ENCODE assay signal across 12 cellular contexts in genomic region chr5:57435701-57436134, GRCh38. TPM values are rescaled to one million over a fixed set of nuclear protein-coding genes. Genes with fewer than 3 reads are reported as not detected.
DNase-seq lines count a peak whose midpoint lies in the region; ATAC-seq and TF ChIP-seq lines count a peak whose summit lies in the region.
"Had no signal": no experiment of that assay in that cellular context is flagged by ENCODE, and none has a peak within 500 bp of the region (broad histone marks: within the 10 kb centered on the region; RNA-seq: fewer than 3 reads in every experiment).

No MANE protein-coding gene starts in this region.

- H3K4me3 Mint-ChIP-seq in stimulated activated naive B cell treated with anti-CD40 and anti-IgM and Interleukin-4, amounts not matched to agents 10 μg/mL and 1 μg/mL and 100 μg/mL, for 72 hours: no peak overlapping the region
- H3K4me3 Mint-ChIP-seq in naive thymus-derived CD4-positive, alpha-beta T cell: no peak overlapping the region

- peak overlapping the region; percentile 41 to 86 for H4K8ac ChIP-seq in IMR-90 (ENCODE audit: low read depth in 2 of 2, low read length in 2 of 2)

- dilution Hi-C loops in IMR-90 (cut with HindIII; ENCODE audit: low sequenced_read_pairs, unreplicated experiment): no loop called here
- dilution Hi-C loops in mammary epithelial cell (cut with HindIII; ENCODE audit: low sequenced_read_pairs): no loop called here

- H3K18ac ChIP-seq in IMR-90 (ENCODE audit: low read depth, low read length): peak overlapping the region; percentile 99

- no peaks in the 10 kb centered on the region for H3K27me3 Mint-ChIP-seq in stimulated activated naive B cell treated with anti-CD40 and anti-IgM and Interleukin-4, amounts not matched to agents 10 μg/mL and 1 μg/mL and 100 μg/mL, for 72 hours
- H3K27me3 Mint-ChIP-seq in naive thymus-derived CD4-positive, alpha-beta T cell: peaks cover 0 to 5% (median 0%) of the 10 kb centered on the region in 5 donors

- H3K27ac ChIP-seq in ACC112 (ENCODE audit: low read depth, low read length) (peak overlapping the region; percentile 98), IMR-90 (ENCODE audit: insufficient read depth, low read length) (peak overlapping the region; percentile 91; the same call in 1 of the 2 replicates), mammary epithelial cell (ENCODE audit: insufficient read depth, low read depth, low read length) (peak overlapping the region; percentile 24), lung (ENCODE audit: low read depth in 1 of 2, low read length in 1 of 2) (no peak overlapping the region)
- H3K27ac ChIP-seq in naive thymus-derived CD4-positive, alpha-beta T cell (ENCODE audit: low read depth, low read length): no peak overlapping the region
- H3K27ac ChIP-seq: heart right ventricle, suprapubic skin had no signal

- H3K36me3 ChIP-seq in ACC112 (ENCODE audit: insufficient read depth, low read length): no peaks in the 10 kb centered on the region
- H3K36me3 ChIP-seq in IMR-90 (ENCODE audit: control insufficient read depth, insufficient read depth, low read length): no peaks in the 10 kb centered on the region
- H3K36me3 ChIP-seq in mammary epithelial cell (ENCODE audit: insufficient read depth, low read length): no peaks in the 10 kb centered on the region
- no peaks in the 10 kb centered on the region for H3K36me3 ChIP-seq in lung (ENCODE audit: control insufficient read depth in 2 of 2, insufficient read depth in 2 of 2, low read length in 2 of 2)
- no peaks in the 10 kb centered on the region for H3K36me3 ChIP-seq in naive thymus-derived CD4-positive, alpha-beta T cell (ENCODE audit: control insufficient read depth in 2 of 3, insufficient read depth in 3 of 3, low read length in 3 of 3)
- H3K36me3 ChIP-seq: heart right ventricle, suprapubic skin had no signal

- 0 out of 4 replicates have a peak, but pooled peaks cover 0 to 6% of the 10 kb centered on the region in 2 experiments for H3K79me1 ChIP-seq in IMR-90 (ENCODE audit: low read depth in 1 of 2, low read length in 2 of 2)

- H2BK15ac ChIP-seq in IMR-90 (ENCODE audit: low read depth, low read length): peak overlapping the region; percentile 89; the same call in 1 of the 3 replicates

- no peak overlapping the region; the same call in 1 of the 2 replicates for H3K56ac ChIP-seq in IMR-90 (ENCODE audit: extremely low read depth, insufficient read depth, low read length)

- H4K5ac ChIP-seq in IMR-90 (ENCODE audit: low read depth, low read length): peak overlapping the region; percentile 99

- peak overlapping the region; percentile 94; the same call in 1 of the 2 replicates for H3K14ac ChIP-seq in IMR-90 (replicated peaks; ENCODE audit: low read depth, low read length)

- H2BK120ac ChIP-seq in IMR-90 (ENCODE audit: low read depth, low read length): peak overlapping the region; percentile 98

- H2AFZ ChIP-seq in ACC112 (ENCODE audit: low read length, unreplicated experiment) (no peak overlapping the region), IMR-90 (replicated peaks; ENCODE audit: low read length, poor library complexity) (no peak overlapping the region), mammary epithelial cell (ENCODE audit: low read depth, low read length) (no peak overlapping the region)

- H3K4me1 ChIP-seq in ACC112 (ENCODE audit: control insufficient read depth, insufficient read depth, low read length, unreplicated experiment) (peaks cover 71% of the 10 kb centered on the region), IMR-90 (ENCODE audit: control insufficient read depth, insufficient read depth, low read length) (peaks cover 28% of the 10 kb centered on the region), mammary epithelial cell (ENCODE audit: insufficient read depth, low read length) (peaks cover 17% of the 10 kb centered on the region), lung (ENCODE audit: control insufficient read depth in 2 of 2, insufficient read depth in 2 of 2, low read length in 2 of 2) (peaks cover 2 to 12% of the 10 kb centered on the region in 2 donors)
- no peaks in the 10 kb centered on the region for H3K4me1 ChIP-seq in naive thymus-derived CD4-positive, alpha-beta T cell (ENCODE audit: control insufficient read depth in 2 of 2, insufficient read depth in 2 of 2, low read length in 2 of 2)
- H3K4me1 ChIP-seq: suprapubic skin had no signal

- H3K9me3 ChIP-seq in IMR-90 (ENCODE audit: control insufficient read depth, insufficient read depth, low read length) (no peaks in the 10 kb centered on the region; the same call in 1 of the 2 replicates), mammary epithelial cell (replicated peaks; ENCODE audit: insufficient read depth, low read length) (no peaks in the 10 kb centered on the region), lung (ENCODE audit: control insufficient read depth in 2 of 2, insufficient read depth in 1 of 2, low read length in 1 of 2) (peaks cover 0 to 1% of the 10 kb centered on the region in 2 donors)
- H3K9me3 ChIP-seq in naive thymus-derived CD4-positive, alpha-beta T cell (ENCODE audit: control insufficient read depth in 2 of 3, low read length in 3 of 3): no peaks in the 10 kb centered on the region
- H3K9me3 ChIP-seq: heart right ventricle, suprapubic skin had no signal

- peak overlapping the region; percentile 93 for H4K91ac ChIP-seq in IMR-90 (ENCODE audit: insufficient read depth, low read depth, low read length)

- no TSS peak for BruUV-seq in IMR-90 (replicated peaks; lab: Mats Ljungman, UMichigan)
- BruUV-seq in mammary epithelial cell (replicated peaks; lab: Mats Ljungman, UMichigan): no TSS peak

- H3K4ac ChIP-seq in IMR-90 (ENCODE audit: low read depth, low read length): peak overlapping the region; percentile 98

- peak overlapping the region; percentile 90 for H3K23ac ChIP-seq in IMR-90 (ENCODE audit: low read depth, low read length)

- H3K27me3 ChIP-seq in ACC112 (ENCODE audit: insufficient read depth, low read length) (no peaks in the 10 kb centered on the region), IMR-90 (ENCODE audit: control insufficient read depth, insufficient read depth, low read length) (no peaks in the 10 kb centered on the region), mammary epithelial cell (ENCODE audit: insufficient read depth, low read length) (no peaks in the 10 kb centered on the region), lung (ENCODE audit: control insufficient read depth, insufficient read depth) (no peaks in the 10 kb centered on the region)
- H3K27me3 ChIP-seq in naive thymus-derived CD4-positive, alpha-beta T cell (ENCODE audit: control insufficient read depth in 2 of 2, insufficient read depth in 2 of 2, low read length in 2 of 2): no peaks in the 10 kb centered on the region
- H3K27me3 ChIP-seq: heart right ventricle, suprapubic skin had no signal

- peak; percentile 3; the same call in 1 of the 2 replicates for TF ChIP-seq RAD21 in IMR-90 (IDR thresholded peaks at IDR 0.05; ENCODE audit: low read length)

- H3K9me3 Mint-ChIP-seq in stimulated activated naive B cell treated with anti-CD40 and anti-IgM and Interleukin-4, amounts not matched to agents 10 μg/mL and 1 μg/mL and 100 μg/mL, for 72 hours: no peaks in the 10 kb centered on the region
- H3K9me3 Mint-ChIP-seq in naive thymus-derived CD4-positive, alpha-beta T cell: no peaks in the 10 kb centered on the region

- peak; percentile 99 for DNase-seq in IMR-90
- peak; percentile 86 for DNase-seq in mammary epithelial cell
- DNase-seq in lung (ENCODE audit: low spot score): no peak
- DNase-seq in stimulated activated naive B cell treated with anti-CD40 and anti-IgM and Interleukin-4, amounts not matched to agents 10 μg/mL and 1 μg/mL and 100 μg/mL, for 72 hours: no peak
- no peak for DNase-seq in naive thymus-derived CD4-positive, alpha-beta T cell
- DNase-seq: heart right ventricle had no signal

- H2BK5ac ChIP-seq in IMR-90 (ENCODE audit: low read depth, low read length, poor library complexity, severe bottlenecking): peak overlapping the region; percentile 85

- no peak for TF ChIP-seq POLR2A in IMR-90 (IDR thresholded peaks at IDR 0.05; ENCODE audit: low read depth, low read length)

- in situ Hi-C loops in IMR-90 (cut with MboI; ENCODE audit: low sequenced_read_pairs) (no loop called here), mammary epithelial cell (cut with MboI; ENCODE audit: low sequenced_read_pairs in 2 of 2) (no loop called here)

- peaks cover 15% of the 10 kb centered on the region for H3K9me1 ChIP-seq in IMR-90 (ENCODE audit: insufficient read depth, low read length)

- H2AK9ac ChIP-seq in IMR-90 (replicated peaks; ENCODE audit: low read depth, low read length, poor library complexity): no peak overlapping the region

- no peak overlapping the region for H2AK5ac ChIP-seq in IMR-90 (ENCODE audit: low read depth, low read length)

- no peak overlapping the region for H3K4me3 ChIP-seq in ACC112 (ENCODE audit: low read depth, low read length)
- H3K4me3 ChIP-seq in IMR-90 (ENCODE audit: insufficient read depth, low read depth, low read length): no peak overlapping the region
- no peak overlapping the region for H3K4me3 ChIP-seq in mammary epithelial cell (replicated peaks in 1 of 3; ENCODE audit: insufficient read depth in 1 of 3, low read depth in 2 of 3, low read length in 3 of 3)
- no peak overlapping the region for H3K4me3 ChIP-seq in lung
- no peak overlapping the region for H3K4me3 ChIP-seq in naive thymus-derived CD4-positive, alpha-beta T cell (ENCODE audit: low read length)
- H3K4me3 ChIP-seq: heart right ventricle, suprapubic skin had no signal

- no peaks in the 10 kb centered on the region for H4K20me1 ChIP-seq in IMR-90 (ENCODE audit: insufficient read depth, low read length)
- no peaks in the 10 kb centered on the region for H4K20me1 ChIP-seq in mammary epithelial cell (ENCODE audit: insufficient read depth, low read length)

- no CpG with 5 or more reads among the region's 2 CpGs for WGBS in IMR-90 (ENCODE audit: extremely low coverage in 2 of 2, insufficient read length in 1 of 2), 2 experiments
- 0% methylated on average over 2 of the region's 2 CpGs for WGBS in mammary epithelial cell (ENCODE audit: low coverage, missing lambda C conversion rate)
- WGBS in lung, 2 donors: 51 to 69% methylated on average over 2 of the region's 2 CpGs

- no peak for TF ChIP-seq CTCF in IMR-90 (conservative IDR thresholded peaks at IDR 0.05; ENCODE audit: low read depth, low read length)
- TF ChIP-seq CTCF in mammary epithelial cell (conservative IDR thresholded peaks at IDR 0.05 in 1 of 2, IDR thresholded peaks at IDR 0.05 in 1 of 2; ENCODE audit: extremely low read depth in 1 of 2, insufficient read depth in 1 of 2, low read depth in 1 of 2, low read length in 2 of 2): no peak
- TF ChIP-seq CTCF in lung (IDR thresholded peaks at IDR 0.05; ENCODE audit: control extremely low read depth, extremely low read depth): no peak

- intact Hi-C loops in IMR-90 (cut with micrococcal nuclease) (loop anchor here (5.0 kb wide), 1 partner anchor 53 kb away; no protein-coding TSS in a partner anchor), mammary epithelial cell (cut with micrococcal nuclease) (no loop called here)
- intact Hi-C loops in naive thymus-derived CD4-positive, alpha-beta T cell (cut with micrococcal nuclease): no loop called here

- H3K36me3 Mint-ChIP-seq in stimulated activated naive B cell treated with anti-CD40 and anti-IgM and Interleukin-4, amounts not matched to agents 10 μg/mL and 1 μg/mL and 100 μg/mL, for 72 hours: no peaks in the 10 kb centered on the region
- H3K36me3 Mint-ChIP-seq in naive thymus-derived CD4-positive, alpha-beta T cell: no peaks in the 10 kb centered on the region

- POLR2A ChIA-PET in IMR-90 (lab: Charles Lee; ENCODE audit: unreplicated experiment): interaction anchor here (1.0 kb wide), 1 partner anchor 1024 kb away, joined by 3 read pairs; the partner anchor contains the start of gene PLK2
- POLR2A ChIA-PET in naive thymus-derived CD4-positive, alpha-beta T cell (lab: Charles Lee): no interaction called here

- H2BK20ac ChIP-seq in IMR-90 (ENCODE audit: low read depth, low read length): peak overlapping the region; percentile 100

- H3K4me2 ChIP-seq in IMR-90 (ENCODE audit: low read depth, low read length): peak overlapping the region; percentile 2; the same call in 1 of the 2 replicates
- peak overlapping the region; percentile 37 for H3K4me2 ChIP-seq in mammary epithelial cell (ENCODE audit: insufficient read depth, low read depth, low read length)

- H3K9ac ChIP-seq in IMR-90 (ENCODE audit: low read depth, low read length): no peak overlapping the region
- H3K9ac ChIP-seq in mammary epithelial cell (ENCODE audit: insufficient read depth, low read length): no peak overlapping the region

- CTCF ChIA-PET in IMR-90 (lab: Yijun Ruan, JAX): no interaction called here
- CTCF ChIA-PET in mammary epithelial cell (lab: Charles Lee; ENCODE audit: low non-redundant PET): interaction anchor here (0.7 kb wide), 1 partner anchor 962 kb away, joined by 4 read pairs; no protein-coding TSS in a partner anchor
- CTCF ChIA-PET in naive thymus-derived CD4-positive, alpha-beta T cell (lab: Charles Lee): no interaction called here

- no peak overlapping the region for H3K27ac Mint-ChIP-seq in stimulated activated naive B cell treated with anti-CD40 and anti-IgM and Interleukin-4, amounts not matched to agents 10 μg/mL and 1 μg/mL and 100 μg/mL, for 72 hours
- H3K27ac Mint-ChIP-seq in naive thymus-derived CD4-positive, alpha-beta T cell: no peak overlapping the region

- peaks cover 3 to 11% of the 10 kb centered on the region in 2 donors for H3K4me1 Mint-ChIP-seq in stimulated activated naive B cell treated with anti-CD40 and anti-IgM and Interleukin-4, amounts not matched to agents 10 μg/mL and 1 μg/mL and 100 μg/mL, for 72 hours
- no peaks in the 10 kb centered on the region for H3K4me1 Mint-ChIP-seq in naive thymus-derived CD4-positive, alpha-beta T cell

- H3K79me2 ChIP-seq in ACC112 (ENCODE audit: control insufficient read depth, insufficient read depth, low read length, unreplicated experiment) (no peaks in the 10 kb centered on the region), mammary epithelial cell (ENCODE audit: insufficient read depth, low read length) (no peaks in the 10 kb centered on the region)

- ATAC-seq in IMR-90 (ENCODE audit: low read depth) (peak; percentile 77), lung (ENCODE audit: insufficient read depth, low FRiP score) (peak; percentile 67), GM21381 (IDR thresholded peaks at IDR 0.05; ENCODE audit: unreplicated experiment) (no peak), HG02759 (IDR thresholded peaks at IDR 0.05; ENCODE audit: unreplicated experiment) (no peak)
- no peak for ATAC-seq in stimulated activated naive B cell treated with anti-CD40 and anti-IgM and Interleukin-4, amounts not matched to agents 10 μg/mL and 1 μg/mL and 100 μg/mL, for 72 hours (replicated peaks)
- ATAC-seq in naive thymus-derived CD4-positive, alpha-beta T cell: no peak

RNA-seq across cellular contexts. Expression of gene ACTBL2, which starts 46.9 kb away (rescaled TPM):
- 1.6 and 1.7 TPM in 2 replicates for total RNA-seq in IMR-90 (2012; rRNA removed)
- 0.29 and 0.52 TPM in 2 replicates for polyA plus RNA-seq in IMR-90 (2012; rRNA removed)
- polyA plus RNA-seq in IMR-90 (2012; cell fraction: cytosol; rRNA removed): 0.33 and 0.35 TPM in 2 replicates
- polyA plus RNA-seq in IMR-90 (2012; cell fraction: nucleus; rRNA removed; ENCODE audit: low replicate concordance): 0.61 and 1.3 TPM in 2 replicates
- total RNA-seq in mammary epithelial cell: under 1 TPM; 0.16 to 0.50 TPM
- 0.10 TPM for polyA plus RNA-seq in mammary epithelial cell
- not detected for polyA minus RNA-seq in mammary epithelial cell
- under 1 TPM in 1 of 2 donors, not detected in 1; 0.09 TPM for total RNA-seq in lung
- under 1 TPM; 0.04 to 0.29 TPM for polyA plus RNA-seq in lung
- total RNA-seq in naive thymus-derived CD4-positive, alpha-beta T cell: not detected
- not detected for polyA plus RNA-seq in naive thymus-derived CD4-positive, alpha-beta T cell
- total RNA-seq: A673, heart right ventricle, myocyte had no signal
- polyA plus RNA-seq: heart right ventricle had no signal

Comparison
In these comparisons a context has a peak if more than half of its experiments do, and no peak if none do; other contexts are left out.
1. H3K27ac ChIP-seq: peak in ACC112 (single experiment), IMR-90 (single experiment) and mammary epithelial cell (single experiment); none in lung (0 of 2) and naive thymus-derived CD4-positive, alpha-beta T cell (single experiment).
2. ATAC-seq: peak in IMR-90 (single experiment) and lung (single experiment); none in GM21381 (single experiment), HG02759 (single experiment), stimulated activated naive B cell treated with anti-CD40 and anti-IgM and Interleukin-4, amounts not matched to agents 10 μg/mL and 1 μg/mL and 100 μg/mL, for 72 hours (0 of 2) and naive thymus-derived CD4-positive, alpha-beta T cell (single experiment).
3. DNase-seq: peak in IMR-90 (single experiment) and mammary epithelial cell (single experiment); none in lung (single experiment), stimulated activated naive B cell treated with anti-CD40 and anti-IgM and Interleukin-4, amounts not matched to agents 10 μg/mL and 1 μg/mL and 100 μg/mL, for 72 hours (single experiment) and naive thymus-derived CD4-positive, alpha-beta T cell (0 of 9).